ENCODE assay signal across 1 cellular context in the genomic region with DNA sequence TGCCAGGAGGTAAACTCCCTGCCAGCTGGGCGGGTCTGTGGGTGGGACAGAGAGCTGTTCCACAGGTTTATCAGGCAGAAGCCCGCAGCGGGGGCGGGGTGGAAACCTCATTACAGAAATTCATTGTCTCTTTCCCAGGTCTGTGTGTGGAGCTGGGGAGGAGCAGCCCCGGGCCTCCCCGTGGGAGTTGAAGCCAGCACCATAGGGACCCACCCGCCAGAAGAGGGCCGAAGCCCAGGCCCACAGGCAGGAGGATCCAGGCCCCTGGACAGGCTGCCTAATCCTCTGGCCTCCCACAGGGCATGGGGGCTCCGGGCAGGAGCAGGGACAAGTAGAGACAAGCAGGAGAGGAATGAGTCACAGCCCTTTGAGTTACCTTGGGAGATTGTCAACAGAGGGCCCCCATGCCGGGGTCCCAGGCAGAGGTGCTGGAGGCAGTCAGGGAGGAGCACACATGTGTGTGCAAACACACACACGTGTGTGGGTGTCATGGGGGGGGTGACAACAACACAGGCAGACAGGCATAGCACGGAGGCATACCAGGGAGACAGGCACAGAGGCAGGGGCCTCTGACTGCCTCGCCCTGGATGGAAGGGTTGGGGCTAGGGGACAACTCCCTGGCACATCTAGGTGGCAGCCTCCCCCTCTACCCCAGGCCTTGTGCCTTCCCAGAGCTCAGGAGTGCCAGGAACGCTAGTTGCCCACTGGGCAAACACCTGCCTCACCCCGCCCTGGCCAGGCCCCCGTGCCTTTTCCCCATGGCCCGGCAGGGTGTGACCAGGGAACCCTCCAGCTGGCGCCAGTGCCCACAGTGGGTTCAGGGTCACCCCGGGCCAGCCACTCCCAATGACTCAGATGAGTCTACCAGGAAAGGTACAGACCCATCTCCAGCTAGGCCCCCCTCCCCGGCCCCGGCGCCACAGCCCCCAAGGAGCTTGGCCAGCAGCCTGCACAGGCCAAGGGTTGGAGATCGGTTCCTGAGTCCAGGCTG.
TF ChIP-seq lines count a peak whose summit lies in the region.

No MANE protein-coding gene starts in this region.

TF ChIP-seq in HepG2, 621 proteins besides CTCF, POLR2A, EP300 and RAD21 (continued from another document and continues in another):
- TF ChIP-seq ZBTB4 (CRISPR knock-in tag; IDR thresholded peaks at IDR 0.05; ENCODE audit: borderline replicate concordance) (no peak), GATA4 (IDR thresholded peaks at IDR 0.05; ENCODE audit: borderline replicate concordance, low read depth) (no peak), KLF9 (CRISPR knock-in tag; IDR thresholded peaks at IDR 0.05; ENCODE audit: low read depth) (no peak), FOSL1 (CRISPR knock-in tag; IDR thresholded peaks at IDR 0.05; ENCODE audit: borderline replicate concordance) (peak; percentile 76; the same call in 1 of the 2 replicates), FOXJ3 (CRISPR knock-in tag; IDR thresholded peaks at IDR 0.05; ENCODE audit: borderline replicate concordance) (peak; percentile 30; the same call in 1 of the 2 replicates), KAT2B (IDR thresholded peaks at IDR 0.05; ENCODE audit: borderline replicate concordance, low read depth, low read length) (no peak), FOXO1 (CRISPR knock-in tag; IDR thresholded peaks at IDR 0.05) (peak; percentile 43), ZNF296 (CRISPR knock-in tag; conservative IDR thresholded peaks at IDR 0.05) (no peak), ZBTB46 (CRISPR knock-in tag; IDR thresholded peaks at IDR 0.05; ENCODE audit: borderline replicate concordance) (no peak), THYN1 (CRISPR knock-in tag; IDR thresholded peaks at IDR 0.05; ENCODE audit: borderline replicate concordance, low read depth) (no peak), ZNF224 (CRISPR knock-in tag; IDR thresholded peaks at IDR 0.05) (no peak), MAFK (conservative IDR thresholded peaks at IDR 0.05 in 1 of 2, IDR thresholded peaks at IDR 0.05 in 1 of 2; ENCODE audit: low read length in 2 of 2) (no peak), ZMYM3 (CRISPR knock-in tag; IDR thresholded peaks at IDR 0.05) (peak; percentile 45; the same call in 1 of the 2 replicates), TBX2 (CRISPR knock-in tag; IDR thresholded peaks at IDR 0.05; ENCODE audit: borderline replicate concordance) (peak; percentile 73), DPF2 (CRISPR knock-in tag; IDR thresholded peaks at IDR 0.05; ENCODE audit: borderline replicate concordance, low read depth) (peak; percentile 46), GABPB1 (CRISPR knock-in tag; IDR thresholded peaks at IDR 0.05) (peak; percentile 19; the same call in 1 of the 2 replicates), FOXC1 (CRISPR knock-in tag; IDR thresholded peaks at IDR 0.05; ENCODE audit: borderline replicate concordance) (0 out of 2 replicates have a peak, but pooled peaks have one; percentile 39), ZNF543 (CRISPR knock-in tag; IDR thresholded peaks at IDR 0.05) (peak; percentile 43; the same call in 1 of the 2 replicates), MXI1 (IDR thresholded peaks at IDR 0.05; ENCODE audit: borderline replicate concordance, low read depth, low read length) (peak; percentile 74; the same call in 1 of the 3 replicates), ZNF180 (CRISPR knock-in tag; IDR thresholded peaks at IDR 0.05; ENCODE audit: borderline replicate concordance, low read depth) (no peak), FOXA1 (IDR thresholded peaks at IDR 0.05) (no peak), FOXA1 (CRISPR knock-in tag; IDR thresholded peaks at IDR 0.05) (peak; percentile 75), SIX1 (CRISPR knock-in tag; IDR thresholded peaks at IDR 0.05; ENCODE audit: borderline replicate concordance) (no peak)
- TF ChIP-seq, protein P1, sequence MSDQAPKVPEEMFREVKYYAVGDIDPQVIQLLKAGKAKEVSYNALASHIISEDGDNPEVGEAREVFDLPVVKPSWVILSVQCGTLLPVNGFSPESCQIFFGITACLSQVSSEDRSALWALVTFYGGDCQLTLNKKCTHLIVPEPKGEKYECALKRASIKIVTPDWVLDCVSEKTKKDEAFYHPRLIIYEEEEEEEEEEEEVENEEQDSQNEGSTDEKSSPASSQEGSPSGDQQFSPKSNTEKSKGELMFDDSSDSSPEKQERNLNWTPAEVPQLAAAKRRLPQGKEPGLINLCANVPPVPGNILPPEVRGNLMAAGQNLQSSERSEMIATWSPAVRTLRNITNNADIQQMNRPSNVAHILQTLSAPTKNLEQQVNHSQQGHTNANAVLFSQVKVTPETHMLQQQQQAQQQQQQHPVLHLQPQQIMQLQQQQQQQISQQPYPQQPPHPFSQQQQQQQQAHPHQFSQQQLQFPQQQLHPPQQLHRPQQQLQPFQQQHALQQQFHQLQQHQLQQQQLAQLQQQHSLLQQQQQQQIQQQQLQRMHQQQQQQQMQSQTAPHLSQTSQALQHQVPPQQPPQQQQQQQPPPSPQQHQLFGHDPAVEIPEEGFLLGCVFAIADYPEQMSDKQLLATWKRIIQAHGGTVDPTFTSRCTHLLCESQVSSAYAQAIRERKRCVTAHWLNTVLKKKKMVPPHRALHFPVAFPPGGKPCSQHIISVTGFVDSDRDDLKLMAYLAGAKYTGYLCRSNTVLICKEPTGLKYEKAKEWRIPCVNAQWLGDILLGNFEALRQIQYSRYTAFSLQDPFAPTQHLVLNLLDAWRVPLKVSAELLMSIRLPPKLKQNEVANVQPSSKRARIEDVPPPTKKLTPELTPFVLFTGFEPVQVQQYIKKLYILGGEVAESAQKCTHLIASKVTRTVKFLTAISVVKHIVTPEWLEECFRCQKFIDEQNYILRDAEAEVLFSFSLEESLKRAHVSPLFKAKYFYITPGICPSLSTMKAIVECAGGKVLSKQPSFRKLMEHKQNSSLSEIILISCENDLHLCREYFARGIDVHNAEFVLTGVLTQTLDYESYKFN (CRISPR knock-in tag; conservative IDR thresholded peaks at IDR 0.05) = peak; percentile 81
- TF ChIP-seq, protein P2, sequence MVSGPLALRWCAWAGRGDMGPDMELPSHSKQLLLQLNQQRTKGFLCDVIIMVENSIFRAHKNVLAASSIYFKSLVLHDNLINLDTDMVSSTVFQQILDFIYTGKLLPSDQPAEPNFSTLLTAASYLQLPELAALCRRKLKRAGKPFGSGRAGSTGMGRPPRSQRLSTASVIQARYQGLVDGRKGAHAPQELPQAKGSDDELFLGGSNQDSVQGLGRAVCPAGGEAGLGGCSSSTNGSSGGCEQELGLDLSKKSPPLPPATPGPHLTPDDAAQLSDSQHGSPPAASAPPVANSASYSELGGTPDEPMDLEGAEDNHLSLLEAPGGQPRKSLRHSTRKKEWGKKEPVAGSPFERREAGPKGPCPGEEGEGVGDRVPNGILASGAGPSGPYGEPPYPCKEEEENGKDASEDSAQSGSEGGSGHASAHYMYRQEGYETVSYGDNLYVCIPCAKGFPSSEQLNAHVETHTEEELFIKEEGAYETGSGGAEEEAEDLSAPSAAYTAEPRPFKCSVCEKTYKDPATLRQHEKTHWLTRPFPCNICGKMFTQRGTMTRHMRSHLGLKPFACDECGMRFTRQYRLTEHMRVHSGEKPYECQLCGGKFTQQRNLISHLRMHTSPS (CRISPR knock-in tag; IDR thresholded peaks at IDR 0.05; ENCODE audit: low read depth) = peak; percentile 71
- TF ChIP-seq, protein P3, sequence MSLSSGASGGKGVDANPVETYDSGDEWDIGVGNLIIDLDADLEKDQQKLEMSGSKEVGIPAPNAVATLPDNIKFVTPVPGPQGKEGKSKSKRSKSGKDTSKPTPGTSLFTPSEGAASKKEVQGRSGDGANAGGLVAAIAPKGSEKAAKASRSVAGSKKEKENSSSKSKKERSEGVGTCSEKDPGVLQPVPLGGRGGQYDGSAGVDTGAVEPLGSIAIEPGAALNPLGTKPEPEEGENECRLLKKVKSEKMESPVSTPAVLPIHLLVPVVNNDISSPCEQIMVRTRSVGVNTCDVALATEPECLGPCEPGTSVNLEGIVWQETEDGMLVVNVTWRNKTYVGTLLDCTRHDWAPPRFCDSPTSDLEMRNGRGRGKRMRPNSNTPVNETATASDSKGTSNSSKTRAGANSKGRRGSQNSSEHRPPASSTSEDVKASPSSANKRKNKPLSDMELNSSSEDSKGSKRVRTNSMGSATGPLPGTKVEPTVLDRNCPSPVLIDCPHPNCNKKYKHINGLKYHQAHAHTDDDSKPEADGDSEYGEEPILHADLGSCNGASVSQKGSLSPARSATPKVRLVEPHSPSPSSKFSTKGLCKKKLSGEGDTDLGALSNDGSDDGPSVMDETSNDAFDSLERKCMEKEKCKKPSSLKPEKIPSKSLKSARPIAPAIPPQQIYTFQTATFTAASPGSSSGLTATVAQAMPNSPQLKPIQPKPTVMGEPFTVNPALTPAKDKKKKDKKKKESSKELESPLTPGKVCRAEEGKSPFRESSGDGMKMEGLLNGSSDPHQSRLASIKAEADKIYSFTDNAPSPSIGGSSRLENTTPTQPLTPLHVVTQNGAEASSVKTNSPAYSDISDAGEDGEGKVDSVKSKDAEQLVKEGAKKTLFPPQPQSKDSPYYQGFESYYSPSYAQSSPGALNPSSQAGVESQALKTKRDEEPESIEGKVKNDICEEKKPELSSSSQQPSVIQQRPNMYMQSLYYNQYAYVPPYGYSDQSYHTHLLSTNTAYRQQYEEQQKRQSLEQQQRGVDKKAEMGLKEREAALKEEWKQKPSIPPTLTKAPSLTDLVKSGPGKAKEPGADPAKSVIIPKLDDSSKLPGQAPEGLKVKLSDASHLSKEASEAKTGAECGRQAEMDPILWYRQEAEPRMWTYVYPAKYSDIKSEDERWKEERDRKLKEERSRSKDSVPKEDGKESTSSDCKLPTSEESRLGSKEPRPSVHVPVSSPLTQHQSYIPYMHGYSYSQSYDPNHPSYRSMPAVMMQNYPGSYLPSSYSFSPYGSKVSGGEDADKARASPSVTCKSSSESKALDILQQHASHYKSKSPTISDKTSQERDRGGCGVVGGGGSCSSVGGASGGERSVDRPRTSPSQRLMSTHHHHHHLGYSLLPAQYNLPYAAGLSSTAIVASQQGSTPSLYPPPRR (CRISPR knock-in tag; IDR thresholded peaks at IDR 0.05; ENCODE audit: borderline replicate concordance) = peak; percentile 40; the same call in 1 of the 2 replicates
- TF ChIP-seq, protein P4, sequence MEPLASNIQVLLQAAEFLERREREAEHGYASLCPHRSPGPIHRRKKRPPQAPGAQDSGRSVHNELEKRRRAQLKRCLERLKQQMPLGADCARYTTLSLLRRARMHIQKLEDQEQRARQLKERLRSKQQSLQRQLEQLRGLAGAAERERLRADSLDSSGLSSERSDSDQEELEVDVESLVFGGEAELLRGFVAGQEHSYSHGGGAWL (CRISPR knock-in tag; IDR thresholded peaks at IDR 0.05) = peak; percentile 37; the same call in 1 of the 2 replicates
